In genomic region chr3:194487289-194488006, GRCh38 we compare ENCODE assay signal across 8 cellular contexts. TPM values are rescaled to one million over a fixed set of nuclear protein-coding genes. Genes with fewer than 3 reads are reported as not detected.
A peak's percentile ranks its signal among the peaks of the same experiment; 100 is the strongest.
DNase-seq lines count a peak whose midpoint lies in the region; ATAC-seq, FAIRE-seq and TF ChIP-seq lines count a peak whose summit lies in the region.

No MANE protein-coding gene starts in this region.

- H4K20me1 ChIP-seq in mammary epithelial cell (ENCODE audit: insufficient read depth, low read length) (no peaks in the 10 kb centered on the region), keratinocyte (ENCODE audit: control insufficient read depth, extremely low read depth, insufficient read depth, low read length) (peaks cover 2% of the 10 kb centered on the region)

- intact Hi-C loops in CD8-positive, alpha-beta T cell (cut with DNase I, micrococcal nuclease) = loop anchor here (1.0 to 10.0 kb wide), 11 partner anchors 96 to 1717 kb away; partner anchors contain the start of genes HES1 (in 2 of the 2), XXYLT1 (in 2 of the 2), PPP1R2 (in 1 of the 2) and TMEM44 (in 1 of the 2)
- intact Hi-C loops in mammary epithelial cell (cut with micrococcal nuclease) = loop anchor here (1.0 to 10.0 kb wide), 3 partner anchors 40 to 777 kb away; no protein-coding TSS in a partner anchor

- H3K4me3 ChIP-seq in CD8-positive, alpha-beta T cell (ENCODE audit: low read depth, low read length) = peak overlapping the region; percentile 98
- H3K4me3 ChIP-seq in mammary epithelial cell (replicated peaks in 1 of 3; ENCODE audit: insufficient read depth in 1 of 3, low read depth in 2 of 3, low read length in 3 of 3) = peak overlapping the region in 2 of 3 experiments; percentile 16 to 27
- peak overlapping the region in 1 of 3 experiments; percentile 56 for H3K4me3 ChIP-seq in keratinocyte (ENCODE audit: control insufficient read depth in 2 of 3, extremely low read depth in 1 of 3, insufficient read depth in 2 of 3, low read depth in 1 of 3, low read length in 3 of 3)

- no peak for FAIRE-seq in keratinocyte (lab: Jason Lieb, UNC)

- H3K9me1 ChIP-seq in keratinocyte (ENCODE audit: control insufficient read depth, extremely low read depth, insufficient read depth, low read length) = no peaks in the 10 kb centered on the region

- peaks cover 9% of the 10 kb centered on the region for H3K36me3 Mint-ChIP-seq in CD8-positive, alpha-beta T cell

- TF ChIP-seq CTCF in CD8-positive, alpha-beta T cell (IDR thresholded peaks at IDR 0.05) = no peak
- TF ChIP-seq CTCF in mammary epithelial cell (conservative IDR thresholded peaks at IDR 0.05 in 1 of 2, IDR thresholded peaks at IDR 0.05 in 1 of 2; ENCODE audit: extremely low read depth in 1 of 2, insufficient read depth in 1 of 2, low read depth in 1 of 2, low read length in 2 of 2) (no peak), keratinocyte (optimal IDR thresholded peaks at IDR 0.05 in 1 of 3, IDR thresholded peaks at IDR 0.05 in 1 of 3, conservative IDR thresholded peaks at IDR 0.05 in 1 of 3; ENCODE audit: extremely low read depth in 1 of 3, insufficient read depth in 2 of 3, low read length in 3 of 3) (no peak)

- H3K4me1 ChIP-seq in CD8-positive, alpha-beta T cell (ENCODE audit: insufficient read depth, low read length) = peaks cover 29% of the 10 kb centered on the region
- H3K4me1 ChIP-seq in mammary epithelial cell (ENCODE audit: insufficient read depth, low read length) (peaks cover 33% of the 10 kb centered on the region), keratinocyte (ENCODE audit: control insufficient read depth, extremely low read depth, insufficient read depth, low read length) (peaks cover 32% of the 10 kb centered on the region)

- CTCF ChIA-PET in CD8-positive, alpha-beta T cell (lab: Charles Lee) = no interaction called here
- CTCF ChIA-PET in mammary epithelial cell (lab: Charles Lee; ENCODE audit: low non-redundant PET) = no interaction called here

- no peaks in the 10 kb centered on the region for H3K9me3 Mint-ChIP-seq in CD8-positive, alpha-beta T cell

- WGBS in mammary epithelial cell (ENCODE audit: low coverage, missing lambda C conversion rate) = 25% methylated on average over 43 of the region's 51 CpGs

- BruUV-seq in mammary epithelial cell (replicated peaks; lab: Mats Ljungman, UMichigan) = TSS peak; percentile 38

- dilution Hi-C loops in mammary epithelial cell (cut with HindIII; ENCODE audit: low sequenced_read_pairs) = loop anchor here (5.0 kb wide), 1 partner anchor 100 kb away; no protein-coding TSS in a partner anchor
- dilution Hi-C loops in keratinocyte (cut with MboI; ENCODE audit: extremely low pct_ligation_motif_present, low sequenced_read_pairs) = no loop called here

- peak overlapping the region; percentile 58 for H3K27ac ChIP-seq in CD8-positive, alpha-beta T cell (ENCODE audit: low read depth, low read length)
- peak overlapping the region; percentile 61 for H3K27ac ChIP-seq in mammary epithelial cell (ENCODE audit: insufficient read depth, low read depth, low read length)
- H3K27ac ChIP-seq in keratinocyte (ENCODE audit: control insufficient read depth, insufficient read depth, low read length) = peak overlapping the region; percentile 75

- H3K4me2 ChIP-seq in mammary epithelial cell (ENCODE audit: insufficient read depth, low read depth, low read length) (peak overlapping the region; percentile 76), keratinocyte (ENCODE audit: control insufficient read depth, extremely low read depth, insufficient read depth, low read depth, low read length) (peak overlapping the region; percentile 61)

- no peaks in the 10 kb centered on the region for H3K27me3 ChIP-seq in CD8-positive, alpha-beta T cell (ENCODE audit: insufficient read depth, low read length)
- H3K27me3 ChIP-seq in mammary epithelial cell (ENCODE audit: insufficient read depth, low read length) = no peaks in the 10 kb centered on the region
- no peaks in the 10 kb centered on the region for H3K27me3 ChIP-seq in keratinocyte (ENCODE audit: control insufficient read depth, extremely low read depth, insufficient read depth, low read length)

- H3K9ac ChIP-seq in mammary epithelial cell (ENCODE audit: insufficient read depth, low read length) = no peak overlapping the region
- peak overlapping the region; percentile 3 for H3K9ac ChIP-seq in keratinocyte (ENCODE audit: control insufficient read depth, extremely low read depth, insufficient read depth, low read length)

- in situ Hi-C loops in mammary epithelial cell (cut with MboI; ENCODE audit: low sequenced_read_pairs in 2 of 2) = loop anchor here in 1 of 2 donors (5.0 kb wide), 1 partner anchor 35 kb away; no protein-coding TSS in a partner anchor

- H3K79me2 ChIP-seq in mammary epithelial cell (ENCODE audit: insufficient read depth, low read length) = peaks cover 42% of the 10 kb centered on the region
- peaks cover 38% of the 10 kb centered on the region for H3K79me2 ChIP-seq in keratinocyte (ENCODE audit: control insufficient read depth, insufficient read depth, low read length)

- POLR2A ChIA-PET in CD8-positive, alpha-beta T cell (lab: Charles Lee) = interaction anchor here (0.7 to 1.7 kb wide), 4 partner anchors 12 to 96 kb away, joined by 3 to 8 read pairs (median 4); no protein-coding TSS in a partner anchor

- ATAC-seq in CD8-positive, alpha-beta T cell = peak; percentile 7
- peak; percentile 24 for ATAC-seq in GM19452 (IDR thresholded peaks at IDR 0.05; ENCODE audit: unreplicated experiment)
- ATAC-seq in HG03571 (IDR thresholded peaks at IDR 0.05; ENCODE audit: unreplicated experiment) = peak; percentile 23

- peak overlapping the region; percentile 79 for H2AFZ ChIP-seq in mammary epithelial cell (ENCODE audit: low read depth, low read length)
- peak overlapping the region; percentile 62 for H2AFZ ChIP-seq in keratinocyte (ENCODE audit: control insufficient read depth, low read length)

- no peaks in the 10 kb centered on the region for H3K9me3 ChIP-seq in CD8-positive, alpha-beta T cell (ENCODE audit: low read length)
- H3K9me3 ChIP-seq in mammary epithelial cell (replicated peaks; ENCODE audit: insufficient read depth, low read length) = no peaks in the 10 kb centered on the region
- no peaks in the 10 kb centered on the region for H3K9me3 ChIP-seq in keratinocyte (ENCODE audit: control insufficient read depth, low read depth, low read length)

- H3K4me1 Mint-ChIP-seq in CD8-positive, alpha-beta T cell (ENCODE audit: low read depth) = peaks cover 37% of the 10 kb centered on the region

- H3K4me3 Mint-ChIP-seq in CD8-positive, alpha-beta T cell = peak overlapping the region; percentile 93

- no peaks in the 10 kb centered on the region for H3K36me3 ChIP-seq in CD8-positive, alpha-beta T cell (ENCODE audit: insufficient read depth, low read length)
- H3K36me3 ChIP-seq in mammary epithelial cell (ENCODE audit: insufficient read depth, low read length) = peaks cover 2% of the 10 kb centered on the region
- peaks cover 4 to 17% of the 10 kb centered on the region in 2 experiments for H3K36me3 ChIP-seq in keratinocyte (ENCODE audit: control insufficient read depth in 2 of 2, extremely low read depth in 1 of 2, insufficient read depth in 2 of 2, low read length in 2 of 2)

- no peaks in the 10 kb centered on the region for H3K27me3 Mint-ChIP-seq in CD8-positive, alpha-beta T cell (ENCODE audit: low read depth)

- H3K27ac Mint-ChIP-seq in CD8-positive, alpha-beta T cell = peak overlapping the region; percentile 81

- peak; percentile 1 to 67 (median 27) for DNase-seq in CD8-positive, alpha-beta T cell
- peak in 3 of 5 experiments; percentile 10 to 58 (median 21) for DNase-seq in T-helper 2 cell
- DNase-seq in mammary epithelial cell = no peak
- no peak for DNase-seq in keratinocyte (ENCODE audit: low read depth, low spot score)
- peak; percentile 46 to 51 for DNase-seq in stimulated activated CD4-positive, alpha-beta T cell treated with anti-CD3 and anti-CD28 coated beads, Interleukin-2, amount 100 ng/mL, for 24 hours
- no peak for DNase-seq in NCI-H146 treated with DMSO at 0.1 percent for 48 hours (lab: John Stamatoyannopoulos, UW; ENCODE audit: unreplicated experiment)

RNA-seq across cellular contexts. Expression of gene ATP13A3, which starts 0.6 kb away (rescaled TPM):
- 10 to 100 TPM; 50.2 to 52.8 TPM for total RNA-seq in CD8-positive, alpha-beta T cell
- total RNA-seq in mammary epithelial cell = 100 to 1,000 TPM; 151 to 226 TPM
- polyA plus RNA-seq in mammary epithelial cell (65.5 TPM), keratinocyte (55.9 to 103 TPM (median 85.5 TPM) in 3 replicates)
- polyA minus RNA-seq in mammary epithelial cell (76.2 TPM), keratinocyte (35.1 to 247 TPM (median 111 TPM) in 3 replicates)
- polyA plus RNA-seq in keratinocyte (2011; ENCODE audit: low read depth) = 19.2 TPM
- polyA plus RNA-seq in keratinocyte (2011; cell fraction: cytosol; rRNA removed) = 30.8 and 63.9 TPM in 2 replicates
- polyA plus RNA-seq in keratinocyte (2011; cell fraction: nucleus; rRNA removed) = 61.4 and 85.2 TPM in 2 replicates
- 31.5 and 54.5 TPM in 2 replicates for polyA plus RNA-seq in keratinocyte (2012; ENCODE audit: low replicate concordance)
- 64.3 TPM for polyA minus RNA-seq in keratinocyte (2011; cell fraction: cytosol; rRNA and poly(A)+ RNA removed)
- polyA minus RNA-seq in keratinocyte (2011; cell fraction: nucleus; rRNA and poly(A)+ RNA removed) = 121 and 234 TPM in 2 replicates

Comparison
In these comparisons a context has a peak if more than half of its experiments do, and no peak if none do; other contexts are left out.
1. DNase-seq: peak in CD8-positive, alpha-beta T cell (7 of 7), T-helper 2 cell (3 of 5) and stimulated activated CD4-positive, alpha-beta T cell treated with anti-CD3 and anti-CD28 coated beads, Interleukin-2, amount 100 ng/mL, for 24 hours (2 of 2); none in mammary epithelial cell (single experiment), keratinocyte (single experiment) and NCI-H146 treated with DMSO at 0.1 percent for 48 hours (single experiment).
2. Peak in every context shown above with its lines, with median percentiles within 50 percentile points of each other: ATAC-seq and H3K27ac ChIP-seq.